ENCODE assay signal across 17 cellular contexts in genomic region chr15:63111481-63111880, GRCh38.
"Had no signal": no experiment of that assay in that cellular context is flagged by ENCODE, and none has a peak within 500 bp of the region (broad histone marks: within the 10 kb centered on the region; RNA-seq: fewer than 3 reads in every experiment).

No MANE protein-coding gene starts in this region.

- H3K4me1 ChIP-seq: uterus had no signal

- H3K4me3 ChIP-seq: dorsolateral prefrontal cortex, heart left ventricle, lower lobe of right lung, skin epidermis, tibial artery, uterus had no signal

- H3K36me3 ChIP-seq: heart left ventricle, lower lobe of right lung, tibial artery, uterus had no signal

- H3K9me3 ChIP-seq: heart left ventricle, lower lobe of right lung, tibial artery, uterus had no signal

- H3K27ac ChIP-seq: dorsolateral prefrontal cortex, heart left ventricle, lower lobe of right lung, skin epidermis, tibial artery, uterus had no signal

- H3K27me3 ChIP-seq: heart left ventricle, tibial artery, uterus had no signal

- ATAC-seq: activated CD4-positive, alpha-beta T cell treated with anti-CD3 and anti-CD28 coated beads for 36 hours; activated T-cell treated with anti-CD3 and anti-CD28 coated beads, Interleukin-2, amount 50 U/mL, for 4 hours; lower lobe of right lung; naive thymus-derived CD8-positive, alpha-beta T cell had no signal

- DNase-seq: activated CD4-positive, alpha-beta memory T cell treated with anti-CD3 and anti-CD28 coated beads for 36 hours; activated CD4-positive, alpha-beta T cell treated with anti-CD3 and anti-CD28 coated beads for 36 hours; activated effector memory CD4-positive, alpha-beta T cell treated with Interleukin-2 at 50 U/mL for 16 hours; activated naive CD4-positive, alpha-beta T cell treated with anti-CD3 and anti-CD28 coated beads, Interleukin-2, amount 50 U/mL, for 16 hours; activated T-cell treated with anti-CD3 and anti-CD28 coated beads, Interleukin-2, amount 50 U/mL, for 4 hours; dorsolateral prefrontal cortex; endodermal cell; heart left ventricle; immature natural killer cell; lower lobe of right lung; naive thymus-derived CD8-positive, alpha-beta T cell; stimulated activated CD4-positive, alpha-beta T cell treated with anti-CD3 and anti-CD28 coated beads, Interleukin-15, amount 100 ng/mL, for 24 hours; stimulated activated CD4-positive, alpha-beta T cell treated with anti-CD3 and anti-CD28 coated beads, Interleukin-4, amount 100 ng/mL, for 1 hour; stimulated activated naive CD4-positive, alpha-beta T cell; tibial artery; uterus had no signal
